ENCODE assay signal across 24 cellular contexts in the genomic region with DNA sequence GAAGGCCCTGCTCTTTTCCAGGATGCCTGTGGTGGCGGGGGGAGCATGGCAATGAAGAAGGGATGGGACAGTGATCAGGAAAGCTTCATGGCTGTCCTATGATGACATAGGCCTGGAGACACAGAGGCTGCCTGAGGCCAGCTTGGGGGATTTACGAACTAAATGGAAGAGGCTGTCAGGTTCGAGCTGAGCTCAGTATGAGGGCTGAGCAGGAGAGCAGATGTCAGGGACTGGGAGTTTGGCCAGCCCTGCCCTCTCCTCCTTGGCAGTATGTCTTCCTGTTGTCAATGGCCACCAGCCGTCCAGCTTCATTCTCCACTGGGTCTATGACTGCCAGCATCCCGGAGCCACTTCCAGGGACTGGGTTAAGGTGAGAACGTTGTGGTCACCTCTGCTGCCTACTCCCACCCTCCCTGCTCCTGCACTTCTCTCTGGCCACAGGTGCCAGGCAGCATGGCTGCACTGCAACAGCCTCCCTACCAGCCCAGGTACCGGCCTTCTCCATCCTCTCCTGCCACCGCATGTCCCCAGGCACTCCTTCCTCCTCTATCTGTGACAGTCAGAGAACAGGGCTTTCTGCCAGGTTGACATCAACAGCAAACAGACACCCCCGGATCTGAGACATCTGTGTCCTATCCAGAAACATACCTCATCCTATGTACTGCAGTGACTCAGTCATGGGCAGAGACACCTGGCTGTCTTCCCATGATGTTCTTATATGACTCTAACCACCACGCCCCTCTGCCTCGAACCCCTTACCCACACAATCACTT.
A peak's percentile ranks its signal among the peaks of the same experiment; 100 is the strongest.
DNase-seq lines count a peak whose midpoint lies in the region; FAIRE-seq and TF ChIP-seq lines count a peak whose summit lies in the region.
"Had no signal": no experiment of that assay in that cellular context is flagged by ENCODE, and none has a peak within 500 bp of the region (broad histone marks: within the 10 kb centered on the region; RNA-seq: fewer than 3 reads in every experiment).

No MANE protein-coding gene starts in this region.

- H3K9me2 ChIP-seq in hepatocyte (replicated peaks; ENCODE audit: insufficient read depth) = no peaks in the 10 kb centered on the region

- H3K27me3 Mint-ChIP-seq in HFFc6 (ENCODE audit: insufficient read depth) (peaks cover 5% of the 10 kb centered on the region), glutamatergic neuron (ENCODE audit: unreplicated experiment) (no peaks in the 10 kb centered on the region)

- CTCF ChIA-PET in mammary epithelial cell (lab: Charles Lee; ENCODE audit: low non-redundant PET) = no interaction called here

- no TSS peak for BruUV-seq in mammary epithelial cell (replicated peaks; lab: Mats Ljungman, UMichigan)

- H3K9ac ChIP-seq in mammary epithelial cell (ENCODE audit: insufficient read depth, low read length) = no peak overlapping the region
- no peak overlapping the region for H3K9ac ChIP-seq in keratinocyte (ENCODE audit: control insufficient read depth, extremely low read depth, insufficient read depth, low read length)

- in situ Hi-C loops in mammary epithelial cell (cut with MboI; ENCODE audit: low sequenced_read_pairs in 2 of 2) = no loop called here

- H3K27ac ChIP-seq in mammary epithelial cell (ENCODE audit: insufficient read depth, low read depth, low read length) (peak overlapping the region; percentile 35), keratinocyte (ENCODE audit: control insufficient read depth, insufficient read depth, low read length) (peak overlapping the region; percentile 19), hepatocyte (no peak overlapping the region)
- H3K27ac ChIP-seq: C4-2B, gastroesophageal sphincter, SJSA1, testis had no signal

- DNase-seq in COR-L47 (lab: John Stamatoyannopoulos, UW) (peak; percentile 55), HFFc6 (peak; percentile 25), mammary epithelial cell (peak; percentile 66), keratinocyte (ENCODE audit: low read depth, low spot score) (peak; percentile 40), D721Med (ENCODE audit: insufficient read length, low spot score) (no peak), hepatocyte (ENCODE audit: low spot score) (no peak), glutamatergic neuron (no peak)
- DNase-seq in activated CD4-positive, alpha-beta T cell treated with anti-CD3 and anti-CD28 coated beads for 48 hours = no peak
- DNase-seq: activated CD4-positive, alpha-beta T cell treated with anti-CD3 and anti-CD28 coated beads, Interleukin-2, amount 50 U/mL, for 1 hour; activated T-cell treated with anti-CD3 and anti-CD28 coated beads for 4 hours; EL; MV-4-11; NCI-H2171; stimulated activated CD4-positive, alpha-beta T cell treated with anti-CD3 and anti-CD28 coated beads, Interleukin-1b, Interleukin-23, amount 100 ng/mL, for 48 hours; T-helper 9 cell; testis had no signal

- H3K9me3 ChIP-seq in mammary epithelial cell (replicated peaks; ENCODE audit: insufficient read depth, low read length) (no peaks in the 10 kb centered on the region), keratinocyte (ENCODE audit: control insufficient read depth, low read depth, low read length) (no peaks in the 10 kb centered on the region), hepatocyte (ENCODE audit: low read depth) (no peaks in the 10 kb centered on the region)
- H3K9me3 ChIP-seq: gastroesophageal sphincter, SJSA1, testis had no signal

- 22% methylated on average over 10 of the region's 11 CpGs for WGBS in mammary epithelial cell (ENCODE audit: low coverage, missing lambda C conversion rate)
- WGBS in hepatocyte (ENCODE audit: low lambda C conversion rate, missing lambda C conversion rate) = 83% methylated on average over 11 of the region's 11 CpGs

- H3K36me3 Mint-ChIP-seq in HFFc6 (ENCODE audit: low read depth) = peaks cover 33% of the 10 kb centered on the region
- no peaks in the 10 kb centered on the region for H3K36me3 Mint-ChIP-seq in glutamatergic neuron (ENCODE audit: unreplicated experiment)
- H3K36me3 Mint-ChIP-seq: activated naive CD4-positive, alpha-beta T cell treated with anti-CD3 and anti-CD28 coated beads, Interleukin-2, amount 50 U/mL, for 24 hours; memory B cell had no signal

- H4K20me1 ChIP-seq in mammary epithelial cell (ENCODE audit: insufficient read depth, low read length) = no peaks in the 10 kb centered on the region
- H4K20me1 ChIP-seq in keratinocyte (ENCODE audit: control insufficient read depth, extremely low read depth, insufficient read depth, low read length) = no peaks in the 10 kb centered on the region
- H4K20me1 ChIP-seq in hepatocyte (ENCODE audit: insufficient read depth, poor library complexity, severe bottlenecking) = no peaks in the 10 kb centered on the region

- TF ChIP-seq CTCF in HFFc6 (IDR thresholded peaks at IDR 0.05) (no peak), mammary epithelial cell (conservative IDR thresholded peaks at IDR 0.05 in 1 of 2, IDR thresholded peaks at IDR 0.05 in 1 of 2; ENCODE audit: extremely low read depth in 1 of 2, insufficient read depth in 1 of 2, low read depth in 1 of 2, low read length in 2 of 2) (no peak), keratinocyte (optimal IDR thresholded peaks at IDR 0.05 in 1 of 3, IDR thresholded peaks at IDR 0.05 in 1 of 3, conservative IDR thresholded peaks at IDR 0.05 in 1 of 3; ENCODE audit: extremely low read depth in 1 of 3, insufficient read depth in 2 of 3, low read length in 3 of 3) (no peak), D721Med (IDR thresholded peaks at IDR 0.05; ENCODE audit: insufficient read depth, missing control alignments) (no peak), hepatocyte (IDR thresholded peaks at IDR 0.05; ENCODE audit: poor library complexity) (no peak), glutamatergic neuron (IDR thresholded peaks at IDR 0.05; ENCODE audit: partially characterized antibody, unreplicated experiment) (no peak)

- peak; percentile 64 for FAIRE-seq in keratinocyte (lab: Jason Lieb, UNC)
- no peak for FAIRE-seq in D721Med (lab: Jason Lieb, UNC)
- FAIRE-seq: GM12878, HepG2 had no signal

- H2AFZ ChIP-seq in mammary epithelial cell (ENCODE audit: low read depth, low read length) (peak overlapping the region; percentile 1), keratinocyte (ENCODE audit: control insufficient read depth, low read length) (no peak overlapping the region), hepatocyte (no peak overlapping the region)

- H3K4me3 Mint-ChIP-seq in HFFc6 (no peak overlapping the region), glutamatergic neuron (ENCODE audit: unreplicated experiment) (no peak overlapping the region)
- H3K4me3 Mint-ChIP-seq: activated naive CD4-positive, alpha-beta T cell treated with anti-CD3 and anti-CD28 coated beads, Interleukin-2, amount 50 U/mL, for 24 hours; memory B cell; neural crest cell had no signal

- H3K79me2 ChIP-seq in mammary epithelial cell (ENCODE audit: insufficient read depth, low read length) (no peaks in the 10 kb centered on the region), keratinocyte (ENCODE audit: control insufficient read depth, insufficient read depth, low read length) (no peaks in the 10 kb centered on the region), hepatocyte (no peaks in the 10 kb centered on the region)

- no peaks in the 10 kb centered on the region for H3K27me3 ChIP-seq in mammary epithelial cell (ENCODE audit: insufficient read depth, low read length)
- H3K27me3 ChIP-seq in keratinocyte (ENCODE audit: control insufficient read depth, extremely low read depth, insufficient read depth, low read length) = no peaks in the 10 kb centered on the region
- no peaks in the 10 kb centered on the region for H3K27me3 ChIP-seq in hepatocyte
- H3K27me3 ChIP-seq: SJSA1, testis had no signal

- H3K4me1 ChIP-seq in mammary epithelial cell (ENCODE audit: insufficient read depth, low read length) (peaks cover 19% of the 10 kb centered on the region), keratinocyte (ENCODE audit: control insufficient read depth, extremely low read depth, insufficient read depth, low read length) (peaks cover 13% of the 10 kb centered on the region), hepatocyte (ENCODE audit: insufficient read depth) (no peaks in the 10 kb centered on the region)
- H3K4me1 ChIP-seq: gastroesophageal sphincter, SJSA1, testis had no signal

- intact Hi-C loops in mammary epithelial cell (cut with micrococcal nuclease) = no loop called here

- no peak overlapping the region for H3K4me2 ChIP-seq in mammary epithelial cell (ENCODE audit: insufficient read depth, low read depth, low read length)
- H3K4me2 ChIP-seq in keratinocyte (ENCODE audit: control insufficient read depth, extremely low read depth, insufficient read depth, low read depth, low read length) = no peak overlapping the region
- no peak overlapping the region for H3K4me2 ChIP-seq in hepatocyte

- H3K36me3 ChIP-seq in mammary epithelial cell (ENCODE audit: insufficient read depth, low read length) (no peaks in the 10 kb centered on the region), keratinocyte (ENCODE audit: control insufficient read depth in 2 of 2, extremely low read depth in 1 of 2, insufficient read depth in 2 of 2, low read length in 2 of 2) (no peaks in the 10 kb centered on the region), hepatocyte (replicated peaks; ENCODE audit: insufficient read depth, low read depth) (no peaks in the 10 kb centered on the region)
- H3K36me3 ChIP-seq: gastroesophageal sphincter, SJSA1 had no signal

- H3K9me1 ChIP-seq in keratinocyte (ENCODE audit: control insufficient read depth, extremely low read depth, insufficient read depth, low read length) = no peaks in the 10 kb centered on the region

- H3K27ac Mint-ChIP-seq in HFFc6 (peak overlapping the region; percentile 65), glutamatergic neuron (ENCODE audit: unreplicated experiment) (no peak overlapping the region)
- H3K27ac Mint-ChIP-seq: activated naive CD4-positive, alpha-beta T cell treated with anti-CD3 and anti-CD28 coated beads, Interleukin-2, amount 50 U/mL, for 24 hours; memory B cell had no signal

- dilution Hi-C loops in mammary epithelial cell (cut with HindIII; ENCODE audit: low sequenced_read_pairs) (no loop called here), keratinocyte (cut with MboI; ENCODE audit: extremely low pct_ligation_motif_present, low sequenced_read_pairs) (no loop called here)

- H3K4me1 Mint-ChIP-seq in HFFc6 (ENCODE audit: low read depth) (peaks cover 67% of the 10 kb centered on the region), glutamatergic neuron (ENCODE audit: low read depth, unreplicated experiment) (peaks cover 17% of the 10 kb centered on the region)
- H3K4me1 Mint-ChIP-seq: activated naive CD4-positive, alpha-beta T cell treated with anti-CD3 and anti-CD28 coated beads, Interleukin-2, amount 50 U/mL, for 24 hours; memory B cell had no signal

- H3K9me3 Mint-ChIP-seq in HFFc6 (no peaks in the 10 kb centered on the region), glutamatergic neuron (ENCODE audit: unreplicated experiment) (peaks cover 2% of the 10 kb centered on the region)
- H3K9me3 Mint-ChIP-seq: activated naive CD4-positive, alpha-beta T cell treated with anti-CD3 and anti-CD28 coated beads, Interleukin-2, amount 50 U/mL, for 24 hours; neural crest cell had no signal

- H3K4me3 ChIP-seq in mammary epithelial cell (replicated peaks in 1 of 3; ENCODE audit: insufficient read depth in 1 of 3, low read depth in 2 of 3, low read length in 3 of 3) = no peak overlapping the region
- H3K4me3 ChIP-seq in keratinocyte (ENCODE audit: control insufficient read depth in 2 of 3, extremely low read depth in 1 of 3, insufficient read depth in 2 of 3, low read depth in 1 of 3, low read length in 3 of 3) = no peak overlapping the region
- no peak overlapping the region for H3K4me3 ChIP-seq in hepatocyte
- H3K4me3 ChIP-seq: gastroesophageal sphincter, GM12878, SJSA1, testis had no signal

Comparison
In these comparisons a context has a peak if more than half of its experiments do, and no peak if none do; other contexts are left out.
1. DNase-seq: peak in COR-L47 (single experiment), HFFc6 (single experiment), mammary epithelial cell (single experiment) and keratinocyte (single experiment); none in D721Med (single experiment), activated CD4-positive, alpha-beta T cell treated with anti-CD3 and anti-CD28 coated beads for 48 hours (single experiment), hepatocyte (single experiment) and glutamatergic neuron (single experiment).